ENCODE assay signal across 21 cellular contexts in the genomic region with DNA sequence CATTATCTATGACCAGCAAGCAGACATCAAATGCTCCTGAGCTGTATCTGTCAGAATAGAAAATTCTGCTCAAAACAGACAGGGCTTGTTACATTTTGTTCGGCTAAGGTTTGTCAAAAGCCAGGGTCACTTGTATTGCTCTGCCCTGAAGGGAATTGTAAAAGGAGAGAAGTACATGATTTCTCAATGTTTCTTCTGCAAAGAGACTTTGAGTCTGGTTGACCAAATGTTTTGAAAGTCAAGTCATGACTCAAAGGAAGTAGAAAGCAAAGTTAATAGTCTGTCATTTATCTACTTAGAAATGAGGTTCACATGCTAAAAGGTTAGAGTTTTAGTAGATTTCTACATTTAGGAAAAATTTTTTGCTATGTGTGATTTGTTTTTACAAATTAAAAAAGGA.
"Had no signal": no experiment of that assay in that cellular context is flagged by ENCODE, and none has a peak within 500 bp of the region (broad histone marks: within the 10 kb centered on the region; RNA-seq: fewer than 3 reads in every experiment).

No MANE protein-coding gene starts in this region.

- H3K27ac ChIP-seq: gastrocnemius medialis, heart right ventricle, left lung, psoas muscle, suprapubic skin, upper lobe of left lung had no signal

- H3K27me3 Mint-ChIP-seq: central memory CD8-positive, alpha-beta T cell; dendritic cell treated with granulocyte-macrophage colony-stimulating factor and Interleukin-4, amounts not matched to agents 40 ng/mL and 50 ng/mL, for 4 days; natural killer cell treated with Interleukin-12 subunit alpha and Interleukin-12 subunit beta and Interleukin-15 and Interleukin-18, amount 100 ng/mL, for 72 hours; T-cell had no signal

- H3K36me3 Mint-ChIP-seq: natural killer cell treated with Interleukin-12 subunit alpha and Interleukin-12 subunit beta and Interleukin-15 and Interleukin-18, amount 100 ng/mL, for 72 hours; T-cell had no signal

- H3K27ac Mint-ChIP-seq: activated CD8-positive, alpha-beta T cell treated with anti-CD3 and anti-CD28 coated beads, Interleukin-2, amount 10 ng/mL, durations not matched to agents 7 days and 5 days; dendritic cell treated with granulocyte-macrophage colony-stimulating factor and Interleukin-4, amounts not matched to agents 40 ng/mL and 50 ng/mL, for 4 days; endodermal cell; natural killer cell treated with Interleukin-12 subunit alpha and Interleukin-12 subunit beta and Interleukin-15 and Interleukin-18, amount 100 ng/mL, for 72 hours; T-cell had no signal

- DNase-seq: activated CD4-positive, alpha-beta T cell treated with anti-CD3 and anti-CD28 coated beads for 48 hours; activated CD8-positive, alpha-beta memory T cell treated with anti-CD3 and anti-CD28 coated beads, Interleukin-2, amount 50 U/mL, for 48 hours; activated CD8-positive, alpha-beta T cell treated with anti-CD3 and anti-CD28 coated beads, Interleukin-2, amount 10 ng/mL, durations not matched to agents 7 days and 5 days; activated naive CD4-positive, alpha-beta T cell treated with Interleukin-2 at 50 U/mL for 16 hours; endodermal cell; gastrocnemius medialis; heart right ventricle; islet precursor cell; left lung; occipital lobe; psoas muscle; stimulated activated CD4-positive, alpha-beta T cell treated with anti-CD3 and anti-CD28 coated beads, Interleukin-12 subunit alpha, Interleukin-12 subunit beta, amount 100 ng/mL, for 4 hours; stimulated activated naive CD8-positive, alpha-beta T cell treated with anti-CD3 and anti-CD28 coated beads, Interleukin-15, Interleukin-2, amounts not matched to agents 100 U/mL and 50 U/mL, for 24 hours; T-cell; T1000; upper lobe of left lung had no signal

- H3K36me3 ChIP-seq: gastrocnemius medialis, heart right ventricle, left lung, suprapubic skin, upper lobe of left lung had no signal

- H3K9me3 Mint-ChIP-seq: dendritic cell treated with granulocyte-macrophage colony-stimulating factor and Interleukin-4, amounts not matched to agents 40 ng/mL and 50 ng/mL, for 4 days had no signal

- H3K4me3 Mint-ChIP-seq: activated CD8-positive, alpha-beta T cell treated with anti-CD3 and anti-CD28 coated beads, Interleukin-2, amount 10 ng/mL, durations not matched to agents 7 days and 5 days; central memory CD8-positive, alpha-beta T cell; dendritic cell treated with granulocyte-macrophage colony-stimulating factor and Interleukin-4, amounts not matched to agents 40 ng/mL and 50 ng/mL, for 4 days; endodermal cell; natural killer cell treated with Interleukin-12 subunit alpha and Interleukin-12 subunit beta and Interleukin-15 and Interleukin-18, amount 100 ng/mL, for 72 hours; T-cell had no signal

- H3K4me1 ChIP-seq: gastrocnemius medialis, heart right ventricle, left lung, psoas muscle, suprapubic skin, upper lobe of left lung had no signal

- H3K27me3 ChIP-seq: gastrocnemius medialis, heart right ventricle, left lung, suprapubic skin, upper lobe of left lung had no signal

- H3K4me1 Mint-ChIP-seq: central memory CD8-positive, alpha-beta T cell; endodermal cell; T-cell had no signal

- H3K9me3 ChIP-seq: gastrocnemius medialis, heart right ventricle, left lung, psoas muscle, suprapubic skin, upper lobe of left lung had no signal

- H3K4me3 ChIP-seq: gastrocnemius medialis, heart right ventricle, left lung, psoas muscle, suprapubic skin, upper lobe of left lung had no signal

- ATAC-seq: activated CD8-positive, alpha-beta T cell treated with anti-CD3 and anti-CD28 coated beads, Interleukin-2, amount 10 ng/mL, durations not matched to agents 7 days and 5 days; gastrocnemius medialis; heart right ventricle; left lung; natural killer cell treated with Interleukin-12 subunit alpha and Interleukin-12 subunit beta and Interleukin-15 and Interleukin-18, amount 100 ng/mL, for 72 hours; psoas muscle; sciatic nerve; stimulated activated naive CD8-positive, alpha-beta T cell treated with anti-CD3 and anti-CD28 coated beads, Interleukin-15, Interleukin-2, amounts not matched to agents 100 U/mL and 50 U/mL, for 24 hours; T-cell had no signal
